ENCODE assay signal across 1 cellular context in the genomic region with DNA sequence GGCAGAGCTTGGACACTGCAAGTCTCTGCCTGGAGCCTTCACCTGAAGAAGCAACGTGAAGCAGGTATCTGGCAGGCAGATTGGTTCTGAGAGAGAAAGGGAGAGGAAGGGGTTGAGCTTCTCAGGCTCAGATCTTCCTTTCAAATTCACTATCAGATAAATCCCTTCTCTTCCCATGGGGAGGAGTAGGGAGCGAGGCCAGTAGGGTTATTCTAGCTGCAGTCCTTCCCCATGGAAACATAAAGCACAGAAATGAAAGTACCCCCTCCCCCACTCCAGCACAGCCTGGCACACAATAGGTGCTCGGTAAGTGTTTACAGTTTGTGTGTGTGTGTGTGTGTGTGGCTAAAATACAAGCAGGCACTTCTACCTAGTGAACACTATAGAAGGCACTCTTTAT.
TF ChIP-seq lines count a peak whose summit lies in the region.

No MANE protein-coding gene starts in this region.

TF ChIP-seq in GM23338, 12 proteins besides CTCF, POLR2A, EP300 and RAD21 (continued from another document):
- TF ChIP-seq, protein P1, sequence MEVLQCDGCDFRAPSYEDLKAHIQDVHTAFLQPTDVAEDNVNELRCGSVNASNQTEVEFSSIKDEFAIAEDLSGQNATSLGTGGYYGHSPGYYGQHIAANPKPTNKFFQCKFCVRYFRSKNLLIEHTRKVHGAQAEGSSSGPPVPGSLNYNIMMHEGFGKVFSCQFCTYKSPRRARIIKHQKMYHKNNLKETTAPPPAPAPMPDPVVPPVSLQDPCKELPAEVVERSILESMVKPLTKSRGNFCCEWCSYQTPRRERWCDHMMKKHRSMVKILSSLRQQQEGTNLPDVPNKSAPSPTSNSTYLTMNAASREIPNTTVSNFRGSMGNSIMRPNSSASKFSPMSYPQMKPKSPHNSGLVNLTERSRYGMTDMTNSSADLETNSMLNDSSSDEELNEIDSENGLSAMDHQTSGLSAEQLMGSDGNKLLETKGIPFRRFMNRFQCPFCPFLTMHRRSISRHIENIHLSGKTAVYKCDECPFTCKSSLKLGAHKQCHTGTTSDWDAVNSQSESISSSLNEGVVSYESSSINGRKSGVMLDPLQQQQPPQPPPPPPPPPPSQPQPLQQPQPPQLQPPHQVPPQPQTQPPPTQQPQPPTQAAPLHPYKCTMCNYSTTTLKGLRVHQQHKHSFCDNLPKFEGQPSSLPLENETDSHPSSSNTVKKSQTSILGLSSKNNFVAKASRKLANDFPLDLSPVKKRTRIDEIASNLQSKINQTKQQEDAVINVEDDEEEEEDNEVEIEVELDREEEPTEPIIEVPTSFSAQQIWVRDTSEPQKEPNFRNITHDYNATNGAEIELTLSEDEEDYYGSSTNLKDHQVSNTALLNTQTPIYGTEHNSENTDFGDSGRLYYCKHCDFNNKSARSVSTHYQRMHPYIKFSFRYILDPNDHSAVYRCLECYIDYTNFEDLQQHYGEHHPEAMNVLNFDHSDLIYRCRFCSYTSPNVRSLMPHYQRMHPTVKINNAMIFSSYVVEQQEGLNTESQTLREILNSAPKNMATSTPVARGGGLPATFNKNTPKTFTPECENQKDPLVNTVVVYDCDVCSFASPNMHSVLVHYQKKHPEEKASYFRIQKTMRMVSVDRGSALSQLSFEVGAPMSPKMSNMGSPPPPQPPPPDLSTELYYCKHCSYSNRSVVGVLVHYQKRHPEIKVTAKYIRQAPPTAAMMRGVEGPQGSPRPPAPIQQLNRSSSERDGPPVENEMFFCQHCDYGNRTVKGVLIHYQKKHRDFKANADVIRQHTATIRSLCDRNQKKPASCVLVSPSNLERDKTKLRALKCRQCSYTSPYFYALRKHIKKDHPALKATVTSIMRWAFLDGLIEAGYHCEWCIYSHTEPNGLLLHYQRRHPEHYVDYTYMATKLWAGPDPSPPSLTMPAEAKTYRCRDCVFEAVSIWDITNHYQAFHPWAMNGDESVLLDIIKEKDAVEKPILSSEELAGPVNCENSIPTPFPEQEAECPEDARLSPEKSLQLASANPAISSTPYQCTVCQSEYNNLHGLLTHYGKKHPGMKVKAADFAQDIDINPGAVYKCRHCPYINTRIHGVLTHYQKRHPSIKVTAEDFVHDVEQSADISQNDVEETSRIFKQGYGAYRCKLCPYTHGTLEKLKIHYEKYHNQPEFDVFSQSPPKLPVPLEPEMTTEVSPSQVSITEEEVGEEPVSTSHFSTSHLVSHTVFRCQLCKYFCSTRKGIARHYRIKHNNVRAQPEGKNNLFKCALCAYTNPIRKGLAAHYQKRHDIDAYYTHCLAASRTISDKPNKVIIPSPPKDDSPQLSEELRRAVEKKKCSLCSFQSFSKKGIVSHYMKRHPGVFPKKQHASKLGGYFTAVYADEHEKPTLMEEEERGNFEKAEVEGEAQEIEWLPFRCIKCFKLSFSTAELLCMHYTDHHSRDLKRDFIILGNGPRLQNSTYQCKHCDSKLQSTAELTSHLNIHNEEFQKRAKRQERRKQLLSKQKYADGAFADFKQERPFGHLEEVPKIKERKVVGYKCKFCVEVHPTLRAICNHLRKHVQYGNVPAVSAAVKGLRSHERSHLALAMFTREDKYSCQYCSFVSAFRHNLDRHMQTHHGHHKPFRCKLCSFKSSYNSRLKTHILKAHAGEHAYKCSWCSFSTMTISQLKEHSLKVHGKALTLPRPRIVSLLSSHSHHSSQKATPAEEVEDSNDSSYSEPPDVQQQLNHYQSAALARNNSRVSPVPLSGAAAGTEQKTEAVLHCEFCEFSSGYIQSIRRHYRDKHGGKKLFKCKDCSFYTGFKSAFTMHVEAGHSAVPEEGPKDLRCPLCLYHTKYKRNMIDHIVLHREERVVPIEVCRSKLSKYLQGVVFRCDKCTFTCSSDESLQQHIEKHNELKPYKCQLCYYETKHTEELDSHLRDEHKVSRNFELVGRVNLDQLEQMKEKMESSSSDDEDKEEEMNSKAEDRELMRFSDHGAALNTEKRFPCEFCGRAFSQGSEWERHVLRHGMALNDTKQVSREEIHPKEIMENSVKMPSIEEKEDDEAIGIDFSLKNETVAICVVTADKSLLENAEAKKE (CRISPR knock-in tag; IDR thresholded peaks at IDR 0.05), result no peak
- TF ChIP-seq, protein P2, sequence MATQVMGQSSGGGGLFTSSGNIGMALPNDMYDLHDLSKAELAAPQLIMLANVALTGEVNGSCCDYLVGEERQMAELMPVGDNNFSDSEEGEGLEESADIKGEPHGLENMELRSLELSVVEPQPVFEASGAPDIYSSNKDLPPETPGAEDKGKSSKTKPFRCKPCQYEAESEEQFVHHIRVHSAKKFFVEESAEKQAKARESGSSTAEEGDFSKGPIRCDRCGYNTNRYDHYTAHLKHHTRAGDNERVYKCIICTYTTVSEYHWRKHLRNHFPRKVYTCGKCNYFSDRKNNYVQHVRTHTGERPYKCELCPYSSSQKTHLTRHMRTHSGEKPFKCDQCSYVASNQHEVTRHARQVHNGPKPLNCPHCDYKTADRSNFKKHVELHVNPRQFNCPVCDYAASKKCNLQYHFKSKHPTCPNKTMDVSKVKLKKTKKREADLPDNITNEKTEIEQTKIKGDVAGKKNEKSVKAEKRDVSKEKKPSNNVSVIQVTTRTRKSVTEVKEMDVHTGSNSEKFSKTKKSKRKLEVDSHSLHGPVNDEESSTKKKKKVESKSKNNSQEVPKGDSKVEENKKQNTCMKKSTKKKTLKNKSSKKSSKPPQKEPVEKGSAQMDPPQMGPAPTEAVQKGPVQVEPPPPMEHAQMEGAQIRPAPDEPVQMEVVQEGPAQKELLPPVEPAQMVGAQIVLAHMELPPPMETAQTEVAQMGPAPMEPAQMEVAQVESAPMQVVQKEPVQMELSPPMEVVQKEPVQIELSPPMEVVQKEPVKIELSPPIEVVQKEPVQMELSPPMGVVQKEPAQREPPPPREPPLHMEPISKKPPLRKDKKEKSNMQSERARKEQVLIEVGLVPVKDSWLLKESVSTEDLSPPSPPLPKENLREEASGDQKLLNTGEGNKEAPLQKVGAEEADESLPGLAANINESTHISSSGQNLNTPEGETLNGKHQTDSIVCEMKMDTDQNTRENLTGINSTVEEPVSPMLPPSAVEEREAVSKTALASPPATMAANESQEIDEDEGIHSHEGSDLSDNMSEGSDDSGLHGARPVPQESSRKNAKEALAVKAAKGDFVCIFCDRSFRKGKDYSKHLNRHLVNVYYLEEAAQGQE (IDR thresholded peaks at IDR 0.05; ENCODE audit: unreplicated experiment), result no peak
- TF ChIP-seq JUNB (IDR thresholded peaks at IDR 0.05; ENCODE audit: unreplicated experiment) (no peak), POLR2AphosphoS5 (IDR thresholded peaks at IDR 0.05; ENCODE audit: low read depth) (no peak), EZH2phosphoT487 (IDR thresholded peaks at IDR 0.05; ENCODE audit: unreplicated experiment) (no peak), STAT1 (IDR thresholded peaks at IDR 0.05; ENCODE audit: unreplicated experiment) (no peak), CREB1 (CRISPR knock-in tag; IDR thresholded peaks at IDR 0.05; ENCODE audit: low read depth) (no peak), ZNF114 (CRISPR knock-in tag; IDR thresholded peaks at IDR 0.05) (no peak)
